15 cellular contexts compared by ENCODE assay signal in genomic region chr4:174996079-174996478, GRCh38.
"Had no signal": no experiment of that assay in that cellular context is flagged by ENCODE, and none has a peak within 500 bp of the region (broad histone marks: within the 10 kb centered on the region; RNA-seq: fewer than 3 reads in every experiment).

No MANE protein-coding gene starts in this region.

- ATAC-seq: activated T-cell treated with anti-CD3 and anti-CD28 coated beads, Interleukin-2, amount 50 U/mL, for 4 hours; esophagus mucosa; left cardiac atrium; mucosa of descending colon; natural killer cell had no signal

- H3K4me1 Mint-ChIP-seq: activated naive CD8-positive, alpha-beta T cell treated with anti-CD3 and anti-CD28 coated beads for 36 hours; immature natural killer cell; natural killer cell had no signal

- H3K27ac Mint-ChIP-seq: activated naive CD8-positive, alpha-beta T cell treated with anti-CD3 and anti-CD28 coated beads for 36 hours; immature natural killer cell; natural killer cell had no signal

- H3K4me1 ChIP-seq: stomach had no signal

- H3K27me3 ChIP-seq: dorsolateral prefrontal cortex, stomach had no signal

- H3K4me3 Mint-ChIP-seq: activated naive CD8-positive, alpha-beta T cell treated with anti-CD3 and anti-CD28 coated beads for 36 hours; activated T-cell treated with anti-CD3 and anti-CD28 coated beads, Interleukin-2, amount 50 U/mL, for 4 hours; immature natural killer cell; natural killer cell had no signal

- H3K36me3 ChIP-seq: stomach had no signal

- H3K9me3 Mint-ChIP-seq: activated naive CD8-positive, alpha-beta T cell treated with anti-CD3 and anti-CD28 coated beads for 36 hours had no signal

- DNase-seq: activated CD4-positive, alpha-beta T cell treated with anti-CD3 and anti-CD28 coated beads for 1 hour; activated CD4-positive, alpha-beta T cell treated with anti-CD3 and anti-CD28 coated beads, Interleukin-2, amount 50 U/mL, for 48 hours; activated gamma-delta T cell; activated naive CD8-positive, alpha-beta T cell treated with anti-CD3 and anti-CD28 coated beads for 36 hours; activated T-cell treated with anti-CD3 and anti-CD28 coated beads, Interleukin-2, amount 50 U/mL, for 4 hours; anterior cingulate cortex; dorsolateral prefrontal cortex; glutamatergic neuron; immature natural killer cell; left cardiac atrium; mucosa of descending colon; natural killer cell; posterior cingulate gyrus; stomach had no signal

- H3K4me3 ChIP-seq: dorsolateral prefrontal cortex, mucosa of descending colon, stomach had no signal

- H3K27me3 Mint-ChIP-seq: activated naive CD8-positive, alpha-beta T cell treated with anti-CD3 and anti-CD28 coated beads for 36 hours had no signal

- H3K27ac ChIP-seq: dorsolateral prefrontal cortex, stomach had no signal

- H3K36me3 Mint-ChIP-seq: activated naive CD8-positive, alpha-beta T cell treated with anti-CD3 and anti-CD28 coated beads for 36 hours had no signal
